In the genomic region with DNA sequence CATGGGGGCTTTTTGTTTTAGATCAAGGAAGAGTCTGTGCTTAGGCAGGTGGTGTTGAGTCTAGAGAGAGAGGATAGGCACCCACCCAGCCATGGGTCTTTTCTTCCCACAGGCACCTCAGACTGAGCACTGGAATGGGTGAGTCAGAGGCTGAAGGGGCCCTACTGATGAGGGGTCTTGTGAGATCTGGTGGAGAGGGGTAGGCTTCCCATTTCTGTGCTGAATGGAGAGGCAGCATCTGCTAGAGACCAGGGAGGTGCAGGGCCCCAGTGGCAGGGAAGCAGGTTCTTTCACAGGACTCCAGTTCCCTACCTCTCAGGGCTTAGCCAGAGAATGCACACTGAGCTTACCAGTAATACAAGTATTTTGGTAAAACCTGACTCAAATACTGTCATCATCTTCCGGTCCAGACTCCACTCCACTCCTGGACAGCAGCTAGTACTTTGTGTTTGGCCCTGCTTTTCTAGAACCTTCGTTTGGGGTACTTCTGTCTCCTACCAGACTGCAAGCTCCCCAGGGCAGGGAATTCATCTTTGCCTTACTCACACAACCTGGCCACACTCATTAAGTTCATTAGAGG, we compare ENCODE assay signal across 1 cellular context.
TF ChIP-seq lines count a peak whose summit lies in the region.

No MANE protein-coding gene starts in this region.

TF ChIP-seq in SK-N-SH, 30 proteins besides CTCF, POLR2A, EP300 and RAD21 (continued from another document):
- TF ChIP-seq, protein P1, sequence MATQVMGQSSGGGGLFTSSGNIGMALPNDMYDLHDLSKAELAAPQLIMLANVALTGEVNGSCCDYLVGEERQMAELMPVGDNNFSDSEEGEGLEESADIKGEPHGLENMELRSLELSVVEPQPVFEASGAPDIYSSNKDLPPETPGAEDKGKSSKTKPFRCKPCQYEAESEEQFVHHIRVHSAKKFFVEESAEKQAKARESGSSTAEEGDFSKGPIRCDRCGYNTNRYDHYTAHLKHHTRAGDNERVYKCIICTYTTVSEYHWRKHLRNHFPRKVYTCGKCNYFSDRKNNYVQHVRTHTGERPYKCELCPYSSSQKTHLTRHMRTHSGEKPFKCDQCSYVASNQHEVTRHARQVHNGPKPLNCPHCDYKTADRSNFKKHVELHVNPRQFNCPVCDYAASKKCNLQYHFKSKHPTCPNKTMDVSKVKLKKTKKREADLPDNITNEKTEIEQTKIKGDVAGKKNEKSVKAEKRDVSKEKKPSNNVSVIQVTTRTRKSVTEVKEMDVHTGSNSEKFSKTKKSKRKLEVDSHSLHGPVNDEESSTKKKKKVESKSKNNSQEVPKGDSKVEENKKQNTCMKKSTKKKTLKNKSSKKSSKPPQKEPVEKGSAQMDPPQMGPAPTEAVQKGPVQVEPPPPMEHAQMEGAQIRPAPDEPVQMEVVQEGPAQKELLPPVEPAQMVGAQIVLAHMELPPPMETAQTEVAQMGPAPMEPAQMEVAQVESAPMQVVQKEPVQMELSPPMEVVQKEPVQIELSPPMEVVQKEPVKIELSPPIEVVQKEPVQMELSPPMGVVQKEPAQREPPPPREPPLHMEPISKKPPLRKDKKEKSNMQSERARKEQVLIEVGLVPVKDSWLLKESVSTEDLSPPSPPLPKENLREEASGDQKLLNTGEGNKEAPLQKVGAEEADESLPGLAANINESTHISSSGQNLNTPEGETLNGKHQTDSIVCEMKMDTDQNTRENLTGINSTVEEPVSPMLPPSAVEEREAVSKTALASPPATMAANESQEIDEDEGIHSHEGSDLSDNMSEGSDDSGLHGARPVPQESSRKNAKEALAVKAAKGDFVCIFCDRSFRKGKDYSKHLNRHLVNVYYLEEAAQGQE (IDR thresholded peaks at IDR 0.05; ENCODE audit: low read depth, low read length): 0 out of 2 replicates have a peak, but pooled peaks have one; percentile 58
TF ChIP-seq in SK-N-SH: peak in this region for 1.
